In the genomic region with DNA sequence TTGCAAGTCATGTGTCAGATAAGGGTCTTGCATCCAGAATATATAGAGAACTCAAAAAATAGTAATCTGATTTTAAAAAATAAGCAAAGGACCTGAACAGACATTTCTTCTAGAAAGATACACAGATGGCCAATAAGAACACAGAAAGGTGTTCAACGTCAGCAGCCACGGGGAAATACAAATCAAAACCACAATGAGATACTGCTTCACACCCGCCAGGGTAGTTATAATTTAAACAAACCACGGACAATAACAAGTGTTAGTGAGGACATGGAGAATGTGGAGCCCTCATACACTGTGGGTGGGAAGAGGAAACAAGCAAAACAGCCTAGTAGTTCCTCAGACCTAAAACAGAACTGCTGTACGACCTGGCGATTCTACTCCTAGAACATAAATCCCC, we compare ENCODE assay signal across 9 cellular contexts. TPM values are rescaled to one million over a fixed set of nuclear protein-coding genes. Genes with fewer than 3 reads are reported as not detected.
DNase-seq lines count a peak whose midpoint lies in the region; ATAC-seq lines count a peak whose summit lies in the region.
"Had no signal": no experiment of that assay in that cellular context is flagged by ENCODE, and none has a peak within 500 bp of the region (broad histone marks: within the 10 kb centered on the region; RNA-seq: fewer than 3 reads in every experiment).

No MANE protein-coding gene starts in this region.

- no peak overlapping the region for H3K4me3 ChIP-seq in MG63

- DNase-seq in stimulated activated naive CD4-positive, alpha-beta T cell (lab: John Stamatoyannopoulos, UW): peak in 4 of 6 experiments; percentile 3 to 46 (median 20)
- no peak for DNase-seq in stimulated activated naive CD4-positive, alpha-beta T cell treated with Interleukin-2 at 50 U/mL for 16 hours (lab: John Stamatoyannopoulos, UW)
- DNase-seq in activated CD8-positive, alpha-beta memory T cell treated with anti-CD3 and anti-CD28 coated beads, Interleukin-2, amount 50 U/mL, for 1 hour (ENCODE audit: extremely low read depth): peak; percentile 31
- DNase-seq in memory B cell (ENCODE audit: low spot score in 2 of 2): no peak
- no peak for DNase-seq in amygdala (lab: John Stamatoyannopoulos, UW)
- DNase-seq in MG63: no peak
- no peak for DNase-seq in NCI-H2107 (lab: John Stamatoyannopoulos, UW)
- DNase-seq: NCI-H1092 treated with DMSO at 0.1 percent for 48 hours had no signal

- H3K36me3 Mint-ChIP-seq in memory B cell: no peaks in the 10 kb centered on the region

- H3K9me3 ChIP-seq in MG63: no peaks in the 10 kb centered on the region

- no peak overlapping the region for H3K27ac Mint-ChIP-seq in memory B cell

- H3K36me3 ChIP-seq in MG63: no peaks in the 10 kb centered on the region

- H3K27me3 ChIP-seq in MG63: no peaks in the 10 kb centered on the region

- no peak overlapping the region for H3K4me3 Mint-ChIP-seq in memory B cell

- no peaks in the 10 kb centered on the region for H3K9me3 Mint-ChIP-seq in memory B cell

- ATAC-seq in memory B cell (ENCODE audit: low read depth) (peak; percentile 69), GM18868 (IDR thresholded peaks at IDR 0.05; ENCODE audit: unreplicated experiment) (no peak)

- peaks cover 19% of the 10 kb centered on the region for H3K27me3 Mint-ChIP-seq in memory B cell

- H3K4me1 Mint-ChIP-seq in memory B cell: no peaks in the 10 kb centered on the region

RNA-seq across cellular contexts. Expression of gene NAPA, which starts 26.6 kb away (rescaled TPM):
- total RNA-seq in MG63 (2014; rRNA removed; shearing (Covaris generic); ENCODE audit: low replicate concordance): 141 and 323 TPM in 2 replicates

RNA-seq across cellular contexts. Expression of gene ZNF541, which starts 31.4 kb away (rescaled TPM):
- 0.36 and 0.69 TPM in 2 replicates for total RNA-seq in MG63 (2014; rRNA removed; shearing (Covaris generic); ENCODE audit: low replicate concordance)

RNA-seq across cellular contexts. Expression of gene KPTN, which starts 57.5 kb away (rescaled TPM):
- total RNA-seq in MG63 (2014; rRNA removed; shearing (Covaris generic); ENCODE audit: low replicate concordance): 9.1 and 31.0 TPM in 2 replicates

Comparison
In these comparisons a context has a peak if more than half of its experiments do, and no peak if none do; other contexts are left out.
1. DNase-seq: peak in stimulated activated naive CD4-positive, alpha-beta T cell (4 of 6) and activated CD8-positive, alpha-beta memory T cell treated with anti-CD3 and anti-CD28 coated beads, Interleukin-2, amount 50 U/mL, for 1 hour (single experiment); none in stimulated activated naive CD4-positive, alpha-beta T cell treated with Interleukin-2 at 50 U/mL for 16 hours (single experiment), memory B cell (0 of 2), amygdala (0 of 56), MG63 (single experiment) and NCI-H2107 (single experiment).